In the genomic region with DNA sequence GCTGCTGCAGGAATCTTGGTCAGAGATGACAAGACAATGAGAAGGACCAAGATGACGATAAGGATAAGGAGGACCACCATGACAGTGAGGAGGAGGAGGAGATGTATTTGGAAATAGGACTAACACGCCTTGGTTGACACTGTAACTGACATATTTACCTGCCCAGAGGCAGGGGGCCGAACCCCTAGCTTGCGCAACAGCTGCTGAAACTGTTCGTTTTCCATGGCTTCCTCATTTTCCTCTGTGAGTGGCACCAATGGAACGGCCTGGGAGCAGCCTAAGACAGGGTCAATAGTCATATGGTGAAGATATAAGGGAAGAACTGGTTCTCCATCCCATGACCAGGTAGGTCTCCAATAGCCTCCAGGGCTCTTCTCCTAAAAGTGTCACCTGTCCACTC, we compare ENCODE assay signal across 29 cellular contexts. TPM values are rescaled to one million over a fixed set of nuclear protein-coding genes. Genes with fewer than 3 reads are reported as not detected.
"Had no signal": no experiment of that assay in that cellular context is flagged by ENCODE, and none has a peak within 500 bp of the region (broad histone marks: within the 10 kb centered on the region; RNA-seq: fewer than 3 reads in every experiment).

No MANE protein-coding gene starts in this region.

- H3K27me3 ChIP-seq: esophagus squamous epithelium, ovary, spleen, suprapubic skin, transverse colon, vagina had no signal

- ATAC-seq: effector memory CD8-positive, alpha-beta T cell; left ventricle myocardium superior; lower lobe of right lung; naive thymus-derived CD8-positive, alpha-beta T cell; psoas muscle; right cardiac atrium; stimulated activated memory B cell treated with anti-CD40 and anti-IgM and Interleukin-4, amounts not matched to agents 10 μg/mL and 1 μg/mL and 100 μg/mL, for 72 hours; stimulated activated naive CD8-positive, alpha-beta T cell treated with anti-CD3 and anti-CD28 coated beads, Interleukin-15, Interleukin-2, amounts not matched to agents 100 U/mL and 50 U/mL, for 24 hours had no signal

- H3K36me3 ChIP-seq: ovary had no signal

- H3K27ac ChIP-seq: esophagus squamous epithelium, lower lobe of right lung, ovary, psoas muscle, skin epidermis, spleen, suprapubic skin, transverse colon, vagina had no signal

- DNase-seq: cortex of kidney; effector memory CD8-positive, alpha-beta T cell; erythroblast; esophagus squamous epithelium; head of caudate nucleus; left ventricle myocardium superior; lower lobe of right lung; naive thymus-derived CD8-positive, alpha-beta T cell; occipital lobe; ovary; psoas muscle; right cardiac atrium; spleen; stimulated activated CD4-positive, alpha-beta T cell treated with anti-CD3 and anti-CD28 coated beads, Interleukin-4, amount 100 ng/mL, for 4 hours; stimulated activated naive CD8-positive, alpha-beta T cell treated with anti-CD3 and anti-CD28 coated beads, Interleukin-15, Interleukin-2, amounts not matched to agents 100 U/mL and 50 U/mL, for 24 hours; transverse colon had no signal

- H3K4me3 ChIP-seq: esophagus squamous epithelium, lower lobe of right lung, ovary, psoas muscle, skin epidermis, spleen, suprapubic skin, transverse colon, vagina had no signal

- H3K9me3 Mint-ChIP-seq: effector memory CD8-positive, alpha-beta T cell; naive thymus-derived CD8-positive, alpha-beta T cell; stimulated activated memory B cell treated with anti-CD40 and anti-IgM and Interleukin-4, amounts not matched to agents 10 μg/mL and 1 μg/mL and 100 μg/mL, for 72 hours had no signal

- H3K27ac Mint-ChIP-seq: effector memory CD8-positive, alpha-beta T cell; stimulated activated memory B cell treated with anti-CD40 and anti-IgM and Interleukin-4, amounts not matched to agents 10 μg/mL and 1 μg/mL and 100 μg/mL, for 72 hours had no signal

- H3K4me1 ChIP-seq: esophagus squamous epithelium, lower lobe of right lung, psoas muscle, spleen, suprapubic skin, transverse colon, vagina had no signal

- H3K4me3 Mint-ChIP-seq: effector memory CD8-positive, alpha-beta T cell; naive thymus-derived CD8-positive, alpha-beta T cell; stimulated activated memory B cell treated with anti-CD40 and anti-IgM and Interleukin-4, amounts not matched to agents 10 μg/mL and 1 μg/mL and 100 μg/mL, for 72 hours had no signal

- H3K9me3 ChIP-seq: esophagus squamous epithelium, lower lobe of right lung, ovary, psoas muscle, spleen, suprapubic skin, transverse colon, vagina had no signal

- H3K27me3 Mint-ChIP-seq: effector memory CD8-positive, alpha-beta T cell; naive thymus-derived CD8-positive, alpha-beta T cell; stimulated activated memory B cell treated with anti-CD40 and anti-IgM and Interleukin-4, amounts not matched to agents 10 μg/mL and 1 μg/mL and 100 μg/mL, for 72 hours had no signal

- H3K4me1 Mint-ChIP-seq: stimulated activated memory B cell treated with anti-CD40 and anti-IgM and Interleukin-4, amounts not matched to agents 10 μg/mL and 1 μg/mL and 100 μg/mL, for 72 hours had no signal

RNA-seq across cellular contexts. Expression of gene MIP, which starts 34.0 kb away (rescaled TPM):
- total RNA-seq: left ventricle myocardium superior; lower lobe of right lung; mesenteric fat pad; naive thymus-derived CD8-positive, alpha-beta T cell; psoas muscle; suprapubic skin; transverse colon; ureter; vagina had no signal
- polyA plus RNA-seq: keratinocyte; naive thymus-derived CD8-positive, alpha-beta T cell; neural cell; ovary had no signal

RNA-seq across cellular contexts. Expression of gene APOF, which starts 57.8 kb away (rescaled TPM):
- total RNA-seq: dermis microvascular lymphatic vessel endothelial cell; esophagus squamous epithelium; frontal cortex; left ventricle myocardium superior; lower lobe of right lung; mesenteric fat pad; myocyte; naive thymus-derived CD8-positive, alpha-beta T cell; occipital lobe; ovary; psoas muscle; renal cortical epithelial cell; right cardiac atrium; spleen; suprapubic skin; transverse colon; ureter; vagina had no signal
- polyA plus RNA-seq: keratinocyte; naive thymus-derived CD8-positive, alpha-beta T cell; neural cell; ovary; psoas muscle; right cardiac atrium; spleen; thymus had no signal
